ENCODE assay signal across 7 cellular contexts in the genomic region with DNA sequence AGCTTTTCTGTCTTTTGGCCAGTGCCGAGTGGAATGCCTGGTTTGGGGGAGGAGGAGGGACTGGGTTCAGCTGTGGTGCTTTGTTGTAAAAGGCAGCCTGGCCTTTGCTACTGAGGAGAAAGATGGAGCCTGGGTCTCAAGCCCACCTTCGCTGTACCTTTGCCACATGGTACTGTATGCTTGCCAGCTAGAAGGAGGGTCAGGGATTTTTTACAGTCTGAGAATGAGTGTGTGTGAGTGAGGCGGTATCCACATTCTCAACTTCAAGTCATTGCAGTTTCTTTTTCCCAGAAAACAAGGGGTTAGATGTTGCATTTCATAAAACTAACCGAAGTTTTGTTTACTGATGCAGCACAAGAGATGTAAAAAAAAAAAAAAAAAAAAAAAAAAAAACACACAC. TPM values are rescaled to one million over a fixed set of nuclear protein-coding genes. Genes with fewer than 3 reads are reported as not detected.
"Had no signal": no experiment of that assay in that cellular context is flagged by ENCODE, and none has a peak within 500 bp of the region (broad histone marks: within the 10 kb centered on the region; RNA-seq: fewer than 3 reads in every experiment).

No MANE protein-coding gene starts in this region.

RNA-seq across cellular contexts. Expression of a gene that starts 50.3 kb away (rescaled TPM):
- total RNA-seq: ascending aorta, dermis microvascular lymphatic vessel endothelial cell, fibroblast of lung, fibroblast of villous mesenchyme, hepatocyte, osteocyte, renal cortical epithelial cell had no signal
- polyA plus RNA-seq: fibroblast of lung, hepatocyte had no signal
